In genomic region chr2:178522950-178523595, GRCh38 we compare ENCODE assay signal across 2 cellular contexts.
A peak's percentile ranks its signal among the peaks of the same experiment; 100 is the strongest.
TF ChIP-seq lines count a peak whose summit lies in the region.

No MANE protein-coding gene starts in this region.

TF ChIP-seq in HCT116, 20 proteins besides CTCF, POLR2A, EP300 and RAD21 (continued from another document):
- TF ChIP-seq EZH2 (IDR thresholded peaks at IDR 0.05) (no peak), REST (IDR thresholded peaks at IDR 0.05; ENCODE audit: low read depth) (no peak), EGR1 (IDR thresholded peaks at IDR 0.05; ENCODE audit: low read depth) (no peak), EZH2phosphoT487 (IDR thresholded peaks at IDR 0.05; ENCODE audit: borderline replicate concordance) (no peak), YY1 (IDR thresholded peaks at IDR 0.05; ENCODE audit: extremely low read depth, insufficient replicate concordance, low read depth, low read length) (no peak), CEBPB (IDR thresholded peaks at IDR 0.05; ENCODE audit: low read depth) (no peak), SRF (IDR thresholded peaks at IDR 0.05; ENCODE audit: low read depth) (no peak), ATF3 (IDR thresholded peaks at IDR 0.05) (no peak), ZNF274 (IDR thresholded peaks at IDR 0.05; ENCODE audit: low read depth, low read length) (no peak), ELF1 (IDR thresholded peaks at IDR 0.05; ENCODE audit: borderline replicate concordance, low read depth) (no peak), SIN3A (IDR thresholded peaks at IDR 0.05; ENCODE audit: low read depth) (0 out of 2 replicates have a peak, but pooled peaks have one; percentile 30), ZFX (IDR thresholded peaks at IDR 0.05) (no peak), POLR2AphosphoS5 (IDR thresholded peaks at IDR 0.05; ENCODE audit: low read depth, low read length) (peak; percentile 86), TCF7L2 (IDR thresholded peaks at IDR 0.05; ENCODE audit: borderline replicate concordance, extremely low read depth, insufficient read depth, insufficient read length) (no peak)
- TF ChIP-seq, protein P1, sequence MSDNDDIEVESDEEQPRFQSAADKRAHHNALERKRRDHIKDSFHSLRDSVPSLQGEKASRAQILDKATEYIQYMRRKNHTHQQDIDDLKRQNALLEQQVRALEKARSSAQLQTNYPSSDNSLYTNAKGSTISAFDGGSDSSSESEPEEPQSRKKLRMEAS (IDR thresholded peaks at IDR 0.05) = peak; percentile 67
- TF ChIP-seq, protein P2, sequence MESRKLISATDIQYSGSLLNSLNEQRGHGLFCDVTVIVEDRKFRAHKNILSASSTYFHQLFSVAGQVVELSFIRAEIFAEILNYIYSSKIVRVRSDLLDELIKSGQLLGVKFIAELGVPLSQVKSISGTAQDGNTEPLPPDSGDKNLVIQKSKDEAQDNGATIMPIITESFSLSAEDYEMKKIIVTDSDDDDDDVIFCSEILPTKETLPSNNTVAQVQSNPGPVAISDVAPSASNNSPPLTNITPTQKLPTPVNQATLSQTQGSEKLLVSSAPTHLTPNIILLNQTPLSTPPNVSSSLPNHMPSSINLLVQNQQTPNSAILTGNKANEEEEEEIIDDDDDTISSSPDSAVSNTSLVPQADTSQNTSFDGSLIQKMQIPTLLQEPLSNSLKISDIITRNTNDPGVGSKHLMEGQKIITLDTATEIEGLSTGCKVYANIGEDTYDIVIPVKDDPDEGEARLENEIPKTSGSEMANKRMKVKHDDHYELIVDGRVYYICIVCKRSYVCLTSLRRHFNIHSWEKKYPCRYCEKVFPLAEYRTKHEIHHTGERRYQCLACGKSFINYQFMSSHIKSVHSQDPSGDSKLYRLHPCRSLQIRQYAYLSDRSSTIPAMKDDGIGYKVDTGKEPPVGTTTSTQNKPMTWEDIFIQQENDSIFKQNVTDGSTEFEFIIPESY (IDR thresholded peaks at IDR 0.05; ENCODE audit: extremely low read depth, insufficient replicate concordance, low read length) = no peak
TF ChIP-seq in HCT116: peak in this region for 4.

TF ChIP-seq in K562, 482 proteins besides CTCF, POLR2A, EP300 and RAD21 (continued from another document and continues in another):
- TF ChIP-seq, protein P3, sequence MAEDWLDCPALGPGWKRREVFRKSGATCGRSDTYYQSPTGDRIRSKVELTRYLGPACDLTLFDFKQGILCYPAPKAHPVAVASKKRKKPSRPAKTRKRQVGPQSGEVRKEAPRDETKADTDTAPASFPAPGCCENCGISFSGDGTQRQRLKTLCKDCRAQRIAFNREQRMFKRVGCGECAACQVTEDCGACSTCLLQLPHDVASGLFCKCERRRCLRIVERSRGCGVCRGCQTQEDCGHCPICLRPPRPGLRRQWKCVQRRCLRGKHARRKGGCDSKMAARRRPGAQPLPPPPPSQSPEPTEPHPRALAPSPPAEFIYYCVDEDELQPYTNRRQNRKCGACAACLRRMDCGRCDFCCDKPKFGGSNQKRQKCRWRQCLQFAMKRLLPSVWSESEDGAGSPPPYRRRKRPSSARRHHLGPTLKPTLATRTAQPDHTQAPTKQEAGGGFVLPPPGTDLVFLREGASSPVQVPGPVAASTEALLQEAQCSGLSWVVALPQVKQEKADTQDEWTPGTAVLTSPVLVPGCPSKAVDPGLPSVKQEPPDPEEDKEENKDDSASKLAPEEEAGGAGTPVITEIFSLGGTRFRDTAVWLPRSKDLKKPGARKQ (CRISPR knock-in tag; IDR thresholded peaks at IDR 0.05) = no peak
- peak; percentile 72; the same call in 1 of the 2 replicates for TF ChIP-seq ETV5 (CRISPR knock-in tag; IDR thresholded peaks at IDR 0.05; ENCODE audit: low read depth)
- TF ChIP-seq TCFL5 (CRISPR knock-in tag; conservative IDR thresholded peaks at IDR 0.05) = no peak
- TF ChIP-seq CC2D1A (IDR thresholded peaks at IDR 0.05) = peak; percentile 98
- no peak for TF ChIP-seq POLR3A (IDR thresholded peaks at IDR 0.05; ENCODE audit: borderline replicate concordance, extremely low read depth, insufficient read depth, insufficient read length)
- no peak for TF ChIP-seq HMGN3 (IDR thresholded peaks at IDR 0.05; ENCODE audit: borderline replicate concordance, extremely low read depth, insufficient read length, low read depth, low read length)
- TF ChIP-seq JUND (IDR thresholded peaks at IDR 0.05; ENCODE audit: borderline replicate concordance, low read depth, low read length) = peak; percentile 93
- peak; percentile 89; the same call in 2 of the 3 replicates for TF ChIP-seq JUND (tag; IDR thresholded peaks at IDR 0.05; ENCODE audit: borderline replicate concordance, low read depth, low read length)
- TF ChIP-seq VEZF1 (CRISPR knock-in tag; IDR thresholded peaks at IDR 0.05) = peak; percentile 99
- no peak for TF ChIP-seq ATF6 (CRISPR knock-in tag; IDR thresholded peaks at IDR 0.05)
- no peak for TF ChIP-seq ZNF282 (CRISPR knock-in tag; IDR thresholded peaks at IDR 0.05)
- no peak for TF ChIP-seq NFRKB (IDR thresholded peaks at IDR 0.05; ENCODE audit: low read depth)
- no peak for TF ChIP-seq TGIF2 (CRISPR knock-in tag; IDR thresholded peaks at IDR 0.05)
- TF ChIP-seq, protein P4, sequence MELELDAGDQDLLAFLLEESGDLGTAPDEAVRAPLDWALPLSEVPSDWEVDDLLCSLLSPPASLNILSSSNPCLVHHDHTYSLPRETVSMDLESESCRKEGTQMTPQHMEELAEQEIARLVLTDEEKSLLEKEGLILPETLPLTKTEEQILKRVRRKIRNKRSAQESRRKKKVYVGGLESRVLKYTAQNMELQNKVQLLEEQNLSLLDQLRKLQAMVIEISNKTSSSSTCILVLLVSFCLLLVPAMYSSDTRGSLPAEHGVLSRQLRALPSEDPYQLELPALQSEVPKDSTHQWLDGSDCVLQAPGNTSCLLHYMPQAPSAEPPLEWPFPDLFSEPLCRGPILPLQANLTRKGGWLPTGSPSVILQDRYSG (tag; conservative IDR thresholded peaks at IDR 0.05; ENCODE audit: low read depth) = no peak
- TF ChIP-seq E2F3 (CRISPR knock-in tag; IDR thresholded peaks at IDR 0.05) = no peak
- no peak for TF ChIP-seq KLF1 (tag; IDR thresholded peaks at IDR 0.05)
- peak; percentile 43; the same call in 1 of the 2 replicates for TF ChIP-seq ZFP1 (CRISPR knock-in tag; IDR thresholded peaks at IDR 0.05)
- no peak for TF ChIP-seq MCM7 (IDR thresholded peaks at IDR 0.05)
- TF ChIP-seq TSHZ1 (CRISPR knock-in tag; IDR thresholded peaks at IDR 0.05) = no peak
- peak; percentile 76 for TF ChIP-seq ZBTB17 (CRISPR knock-in tag; IDR thresholded peaks at IDR 0.05)
- TF ChIP-seq SLC30A9 (CRISPR knock-in tag; IDR thresholded peaks at IDR 0.05) = no peak
- TF ChIP-seq, protein P5, sequence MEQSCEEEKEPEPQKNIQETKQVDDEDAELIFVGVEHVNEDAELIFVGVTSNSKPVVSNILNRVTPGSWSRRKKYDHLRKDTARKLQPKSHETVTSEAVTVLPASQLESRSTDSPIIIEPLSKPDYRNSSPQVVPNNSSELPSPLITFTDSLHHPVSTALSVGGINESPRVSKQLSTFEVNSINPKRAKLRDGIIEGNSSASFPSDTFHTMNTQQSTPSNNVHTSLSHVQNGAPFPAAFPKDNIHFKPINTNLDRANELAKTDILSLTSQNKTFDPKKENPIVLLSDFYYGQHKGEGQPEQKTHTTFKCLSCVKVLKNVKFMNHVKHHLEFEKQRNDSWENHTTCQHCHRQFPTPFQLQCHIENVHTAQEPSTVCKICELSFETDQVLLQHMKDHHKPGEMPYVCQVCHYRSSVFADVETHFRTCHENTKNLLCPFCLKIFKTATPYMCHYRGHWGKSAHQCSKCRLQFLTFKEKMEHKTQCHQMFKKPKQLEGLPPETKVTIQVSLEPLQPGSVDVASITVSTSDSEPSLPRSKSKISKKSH (CRISPR knock-in tag; IDR thresholded peaks at IDR 0.05) = no peak
- TF ChIP-seq TCF7L2 (IDR thresholded peaks at IDR 0.05; ENCODE audit: low read depth, low read length) = no peak
- TF ChIP-seq ARID2 (IDR thresholded peaks at IDR 0.05) = no peak
- TF ChIP-seq BACH1 (tag; IDR thresholded peaks at IDR 0.05) = peak; percentile 50; the same call in 1 of the 2 replicates
- peak; percentile 34; the same call in 1 of the 2 replicates for TF ChIP-seq TEAD4 (IDR thresholded peaks at IDR 0.05; ENCODE audit: low read length)
- TF ChIP-seq TEAD4 (CRISPR knock-in tag; IDR thresholded peaks at IDR 0.05; ENCODE audit: borderline replicate concordance) = no peak
- peak in 1 of 2 experiments; percentile 51; a peak in 1 of 4 replicates for TF ChIP-seq RCOR1 (IDR thresholded peaks at IDR 0.05; ENCODE audit: borderline replicate concordance in 1 of 2, low read depth in 2 of 2, low read length in 2 of 2)
- TF ChIP-seq ATF1 (CRISPR knock-in tag; IDR thresholded peaks at IDR 0.05) = 0 out of 2 replicates have a peak, but pooled peaks have one; percentile 51
- TF ChIP-seq ATF1 (tag; IDR thresholded peaks at IDR 0.05) = peak; percentile 96
- TF ChIP-seq MCM2 (IDR thresholded peaks at IDR 0.05; ENCODE audit: low read depth) = no peak
- no peak for TF ChIP-seq ZNF707 (CRISPR knock-in tag; conservative IDR thresholded peaks at IDR 0.05)
- TF ChIP-seq HDAC8 (tag; IDR thresholded peaks at IDR 0.05) = no peak
- TF ChIP-seq, protein P6, sequence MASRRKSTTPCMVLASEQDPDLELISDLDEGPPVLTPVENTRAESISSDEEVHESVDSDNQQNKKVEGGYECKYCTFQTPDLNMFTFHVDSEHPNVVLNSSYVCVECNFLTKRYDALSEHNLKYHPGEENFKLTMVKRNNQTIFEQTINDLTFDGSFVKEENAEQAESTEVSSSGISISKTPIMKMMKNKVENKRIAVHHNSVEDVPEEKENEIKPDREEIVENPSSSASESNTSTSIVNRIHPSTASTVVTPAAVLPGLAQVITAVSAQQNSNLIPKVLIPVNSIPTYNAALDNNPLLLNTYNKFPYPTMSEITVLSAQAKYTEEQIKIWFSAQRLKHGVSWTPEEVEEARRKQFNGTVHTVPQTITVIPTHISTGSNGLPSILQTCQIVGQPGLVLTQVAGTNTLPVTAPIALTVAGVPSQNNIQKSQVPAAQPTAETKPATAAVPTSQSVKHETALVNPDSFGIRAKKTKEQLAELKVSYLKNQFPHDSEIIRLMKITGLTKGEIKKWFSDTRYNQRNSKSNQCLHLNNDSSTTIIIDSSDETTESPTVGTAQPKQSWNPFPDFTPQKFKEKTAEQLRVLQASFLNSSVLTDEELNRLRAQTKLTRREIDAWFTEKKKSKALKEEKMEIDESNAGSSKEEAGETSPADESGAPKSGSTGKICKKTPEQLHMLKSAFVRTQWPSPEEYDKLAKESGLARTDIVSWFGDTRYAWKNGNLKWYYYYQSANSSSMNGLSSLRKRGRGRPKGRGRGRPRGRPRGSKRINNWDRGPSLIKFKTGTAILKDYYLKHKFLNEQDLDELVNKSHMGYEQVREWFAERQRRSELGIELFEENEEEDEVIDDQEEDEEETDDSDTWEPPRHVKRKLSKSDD (conservative IDR thresholded peaks at IDR 0.05; ENCODE audit: low read length) = peak; percentile 37
- TF ChIP-seq E2F5 (CRISPR knock-in tag; IDR thresholded peaks at IDR 0.05) = no peak
- no peak for TF ChIP-seq ZNF740 (CRISPR knock-in tag; IDR thresholded peaks at IDR 0.05)
- no peak for TF ChIP-seq ZNF740 (tag; IDR thresholded peaks at IDR 0.05)
